In the genomic region with DNA sequence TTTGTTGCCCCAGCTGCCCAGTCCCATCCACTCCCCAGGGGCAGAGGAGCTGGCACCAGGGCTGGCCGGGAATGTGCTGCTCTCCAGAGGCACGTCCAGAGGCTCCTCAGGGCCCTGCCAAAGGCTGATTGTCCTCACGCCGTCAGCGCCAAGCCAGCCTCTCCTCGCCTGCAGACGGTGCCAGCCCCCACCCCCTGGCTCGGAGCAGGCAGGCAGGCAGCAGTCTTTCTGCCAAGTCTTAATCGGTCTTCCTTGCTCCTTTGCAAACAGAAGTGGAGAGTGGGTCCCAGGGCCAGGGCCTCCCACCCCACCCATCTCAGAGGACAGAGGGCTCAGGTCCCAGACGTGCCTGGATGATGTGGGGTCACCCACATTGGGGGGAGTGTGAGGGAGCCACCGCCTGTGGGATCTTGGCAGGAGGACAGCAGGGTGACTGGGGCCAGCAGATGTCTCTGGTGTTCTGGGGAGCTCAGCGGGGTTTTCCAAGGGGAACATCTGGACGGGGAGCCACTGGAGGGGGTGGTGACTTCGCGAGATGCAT, we compare ENCODE assay signal across 15 cellular contexts. TPM values are rescaled to one million over a fixed set of nuclear protein-coding genes. Genes with fewer than 3 reads are reported as not detected.
DNase-seq lines count a peak whose midpoint lies in the region; ATAC-seq and TF ChIP-seq lines count a peak whose summit lies in the region.
"Had no signal": no experiment of that assay in that cellular context is flagged by ENCODE, and none has a peak within 500 bp of the region (broad histone marks: within the 10 kb centered on the region; RNA-seq: fewer than 3 reads in every experiment).

No MANE protein-coding gene starts in this region.

- H3K27me3 ChIP-seq in layer of hippocampus (ENCODE audit: control insufficient read depth, insufficient read depth, low read length) (no peaks in the 10 kb centered on the region), thyroid gland (no peaks in the 10 kb centered on the region)
- H3K27me3 ChIP-seq: Peyer's patch had no signal

- TF ChIP-seq CTCF in thyroid gland (IDR thresholded peaks at IDR 0.05), result no peak
- TF ChIP-seq CTCF in natural killer cell (IDR thresholded peaks at IDR 0.05), result no peak
- no peak for TF ChIP-seq CTCF in GM10248 (IDR thresholded peaks at IDR 0.05; ENCODE audit: control extremely low read depth, extremely low read depth, low read depth, missing control alignments)

- DNase-seq in NCI-H1092 (lab: John Stamatoyannopoulos, UW), result peak; percentile 80
- DNase-seq in amygdala (lab: John Stamatoyannopoulos, UW), result peak in 53 of 56 donors; percentile 34 to 91 (median 76)
- peak; percentile 86 to 89 for DNase-seq in thyroid gland
- no peak for DNase-seq in natural killer cell
- DNase-seq in Kasumi-1 (lab: John Stamatoyannopoulos, UW), result no peak
- no peak for DNase-seq in GM10248 (ENCODE audit: extremely low spot score)
- DNase-seq: kidney, NCI-H1436, Peyer's patch, trophoblast cell had no signal

- peaks cover 5 to 7% of the 10 kb centered on the region in 2 donors for H3K4me1 Mint-ChIP-seq in natural killer cell

- H3K4me3 Mint-ChIP-seq in natural killer cell, result no peak overlapping the region
- H3K4me3 Mint-ChIP-seq: activated T-helper 1 cell treated with anti-CD3 and anti-CD28 coated beads, Interleukin-12 subunit alpha, Interleukin-12 subunit beta, Interleukin-2, Interleukin-4 antibody, amounts not matched to agents 30 ng/mL and 10 ng/mL and 1 ng/mL, durations not matched to agents 14 hours and 24 hours and 36 hours had no signal

- H3K9me3 ChIP-seq in thyroid gland, result no peaks in the 10 kb centered on the region
- H3K9me3 ChIP-seq: breast epithelium had no signal

- H3K4me3 ChIP-seq in thyroid gland (replicated peaks in 1 of 3), result no peak overlapping the region
- H3K4me3 ChIP-seq: Peyer's patch had no signal

- intact Hi-C loops in thyroid gland (cut with DNase I) (no loop called here), natural killer cell (cut with micrococcal nuclease) (no loop called here)

- H3K27me3 Mint-ChIP-seq in natural killer cell (ENCODE audit: low read depth in 2 of 2), result peaks cover 22 to 25% of the 10 kb centered on the region in 2 donors

- no peaks in the 10 kb centered on the region for H3K36me3 Mint-ChIP-seq in natural killer cell

- ATAC-seq in natural killer cell, result no peak

- no peaks in the 10 kb centered on the region for H3K36me3 ChIP-seq in thyroid gland
- H3K36me3 ChIP-seq: breast epithelium, Peyer's patch had no signal

- H3K4me1 ChIP-seq in thyroid gland, result peaks cover 0 to 21% of the 10 kb centered on the region in 2 donors
- H3K4me1 ChIP-seq: parathyroid adenoma had no signal

- no peak for TF ChIP-seq POLR2A in thyroid gland (IDR thresholded peaks at IDR 0.05)

- no peaks in the 10 kb centered on the region for H3K9me3 Mint-ChIP-seq in natural killer cell
- H3K9me3 Mint-ChIP-seq: activated T-helper 1 cell treated with anti-CD3 and anti-CD28 coated beads, Interleukin-12 subunit alpha, Interleukin-12 subunit beta, Interleukin-2, Interleukin-4 antibody, amounts not matched to agents 30 ng/mL and 10 ng/mL and 1 ng/mL, durations not matched to agents 14 hours and 24 hours and 36 hours had no signal

- 24 to 35% methylated on average over 6 to 14 of the region's 15 CpGs for WGBS in thyroid gland, 2 donors

- CTCF ChIA-PET in GM10248 (lab: Yijun Ruan, JAX), result no interaction called here

- peak overlapping the region; percentile 42 for H3K27ac ChIP-seq in layer of hippocampus (ENCODE audit: low read depth, low read length)
- H3K27ac ChIP-seq in thyroid gland, result no peak overlapping the region
- H3K27ac ChIP-seq: breast epithelium, epithelial cell of prostate, parathyroid adenoma, Peyer's patch had no signal

- no peak overlapping the region for H3K27ac Mint-ChIP-seq in natural killer cell
- H3K27ac Mint-ChIP-seq: activated T-helper 1 cell treated with anti-CD3 and anti-CD28 coated beads, Interleukin-12 subunit alpha, Interleukin-12 subunit beta, Interleukin-2, Interleukin-4 antibody, amounts not matched to agents 30 ng/mL and 10 ng/mL and 1 ng/mL, durations not matched to agents 14 hours and 24 hours and 36 hours had no signal

- POLR2A ChIA-PET in GM10248 (lab: Yijun Ruan, JAX), result no interaction called here

RNA-seq across cellular contexts. Expression of a gene that starts 36.3 kb away (rescaled TPM):
- not detected for total RNA-seq in thyroid gland
- not detected for total RNA-seq in natural killer cell
- total RNA-seq: activated T-helper 1 cell treated with anti-CD3 and anti-CD28 coated beads, Interleukin-12 subunit alpha, Interleukin-12 subunit beta, Interleukin-2, Interleukin-4 antibody, amounts not matched to agents 30 ng/mL and 10 ng/mL and 1 ng/mL, durations not matched to agents 14 hours and 24 hours and 36 hours; breast epithelium; Peyer's patch had no signal

RNA-seq across cellular contexts. Expression of a gene that starts 38.4 kb away (rescaled TPM):
- total RNA-seq in thyroid gland (1 to 10 TPM; 2.4 to 9.3 (median 8.7) TPM), natural killer cell (not detected)
- total RNA-seq: activated T-helper 1 cell treated with anti-CD3 and anti-CD28 coated beads, Interleukin-12 subunit alpha, Interleukin-12 subunit beta, Interleukin-2, Interleukin-4 antibody, amounts not matched to agents 30 ng/mL and 10 ng/mL and 1 ng/mL, durations not matched to agents 14 hours and 24 hours and 36 hours had no signal

RNA-seq across cellular contexts. Expression of a gene that starts 48.1 kb away (rescaled TPM):
- total RNA-seq in thyroid gland (not detected), natural killer cell (not detected)
- total RNA-seq: activated T-helper 1 cell treated with anti-CD3 and anti-CD28 coated beads, Interleukin-12 subunit alpha, Interleukin-12 subunit beta, Interleukin-2, Interleukin-4 antibody, amounts not matched to agents 30 ng/mL and 10 ng/mL and 1 ng/mL, durations not matched to agents 14 hours and 24 hours and 36 hours; breast epithelium; kidney; Peyer's patch had no signal

Comparison
In these comparisons a context has a peak if more than half of its experiments do, and no peak if none do; other contexts are left out.
1. DNase-seq: peak in NCI-H1092 (single experiment), amygdala (53 of 56) and thyroid gland (2 of 2); none in natural killer cell (single experiment), Kasumi-1 (0 of 2) and GM10248 (single experiment).